Comparison of ENCODE assay signal across 1 cellular context in genomic region chr6:80106418-80107235, GRCh38.
A peak's percentile ranks its signal among the peaks of the same experiment; 100 is the strongest.
TF ChIP-seq lines count a peak whose summit lies in the region.

Gene BCKDHB (plus strand): TSS chr6:80106671. CDS start chr6:80106694, 23 bp downstream.

TF ChIP-seq in HepG2, 621 proteins besides CTCF, POLR2A, EP300 and RAD21 (continued from another document and continues in another):
- peak; percentile 64; the same call in 1 of the 2 replicates for TF ChIP-seq KLF11 (CRISPR knock-in tag; IDR thresholded peaks at IDR 0.05)
- TF ChIP-seq ISL2 (CRISPR knock-in tag; IDR thresholded peaks at IDR 0.05) = peak; percentile 69
- peak; percentile 69 for TF ChIP-seq PHF20 (CRISPR knock-in tag; IDR thresholded peaks at IDR 0.05)
- TF ChIP-seq, protein P1, sequence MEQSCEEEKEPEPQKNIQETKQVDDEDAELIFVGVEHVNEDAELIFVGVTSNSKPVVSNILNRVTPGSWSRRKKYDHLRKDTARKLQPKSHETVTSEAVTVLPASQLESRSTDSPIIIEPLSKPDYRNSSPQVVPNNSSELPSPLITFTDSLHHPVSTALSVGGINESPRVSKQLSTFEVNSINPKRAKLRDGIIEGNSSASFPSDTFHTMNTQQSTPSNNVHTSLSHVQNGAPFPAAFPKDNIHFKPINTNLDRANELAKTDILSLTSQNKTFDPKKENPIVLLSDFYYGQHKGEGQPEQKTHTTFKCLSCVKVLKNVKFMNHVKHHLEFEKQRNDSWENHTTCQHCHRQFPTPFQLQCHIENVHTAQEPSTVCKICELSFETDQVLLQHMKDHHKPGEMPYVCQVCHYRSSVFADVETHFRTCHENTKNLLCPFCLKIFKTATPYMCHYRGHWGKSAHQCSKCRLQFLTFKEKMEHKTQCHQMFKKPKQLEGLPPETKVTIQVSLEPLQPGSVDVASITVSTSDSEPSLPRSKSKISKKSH (CRISPR knock-in tag; IDR thresholded peaks at IDR 0.05; ENCODE audit: borderline replicate concordance) = peak; percentile 78; the same call in 1 of the 2 replicates
- TF ChIP-seq ZNF781 (CRISPR knock-in tag; IDR thresholded peaks at IDR 0.05; ENCODE audit: borderline replicate concordance, not compliant biosample characterization) = peak; percentile 70
- 0 out of 2 replicates have a peak, but pooled peaks have one; percentile 50 for TF ChIP-seq SNAPC2 (CRISPR knock-in tag; IDR thresholded peaks at IDR 0.05)
- TF ChIP-seq POGK (CRISPR knock-in tag; conservative IDR thresholded peaks at IDR 0.05) = peak; percentile 76
- TF ChIP-seq, protein P2, sequence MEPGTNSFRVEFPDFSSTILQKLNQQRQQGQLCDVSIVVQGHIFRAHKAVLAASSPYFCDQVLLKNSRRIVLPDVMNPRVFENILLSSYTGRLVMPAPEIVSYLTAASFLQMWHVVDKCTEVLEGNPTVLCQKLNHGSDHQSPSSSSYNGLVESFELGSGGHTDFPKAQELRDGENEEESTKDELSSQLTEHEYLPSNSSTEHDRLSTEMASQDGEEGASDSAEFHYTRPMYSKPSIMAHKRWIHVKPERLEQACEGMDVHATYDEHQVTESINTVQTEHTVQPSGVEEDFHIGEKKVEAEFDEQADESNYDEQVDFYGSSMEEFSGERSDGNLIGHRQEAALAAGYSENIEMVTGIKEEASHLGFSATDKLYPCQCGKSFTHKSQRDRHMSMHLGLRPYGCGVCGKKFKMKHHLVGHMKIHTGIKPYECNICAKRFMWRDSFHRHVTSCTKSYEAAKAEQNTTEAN (CRISPR knock-in tag; conservative IDR thresholded peaks at IDR 0.05) = 0 out of 2 replicates have a peak, but pooled peaks have one; percentile 46
- peak; percentile 74 for TF ChIP-seq ZNF777 (CRISPR knock-in tag; IDR thresholded peaks at IDR 0.05)
- no peak for TF ChIP-seq AKAP8 (CRISPR knock-in tag; IDR thresholded peaks at IDR 0.05)
- TF ChIP-seq ZNF292 (CRISPR knock-in tag; IDR thresholded peaks at IDR 0.05; ENCODE audit: borderline replicate concordance, low read depth) = no peak
- TF ChIP-seq, protein P3, sequence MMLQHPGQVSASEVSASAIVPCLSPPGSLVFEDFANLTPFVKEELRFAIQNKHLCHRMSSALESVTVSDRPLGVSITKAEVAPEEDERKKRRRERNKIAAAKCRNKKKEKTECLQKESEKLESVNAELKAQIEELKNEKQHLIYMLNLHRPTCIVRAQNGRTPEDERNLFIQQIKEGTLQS (CRISPR knock-in tag; IDR thresholded peaks at IDR 0.05) = no peak
- TF ChIP-seq ZNF784 (CRISPR knock-in tag; IDR thresholded peaks at IDR 0.05; ENCODE audit: borderline replicate concordance) = 0 out of 2 replicates have a peak, but pooled peaks have one; percentile 56
- no peak for TF ChIP-seq ZNF674 (CRISPR knock-in tag; IDR thresholded peaks at IDR 0.05; ENCODE audit: low read depth)
- TF ChIP-seq, protein P4, sequence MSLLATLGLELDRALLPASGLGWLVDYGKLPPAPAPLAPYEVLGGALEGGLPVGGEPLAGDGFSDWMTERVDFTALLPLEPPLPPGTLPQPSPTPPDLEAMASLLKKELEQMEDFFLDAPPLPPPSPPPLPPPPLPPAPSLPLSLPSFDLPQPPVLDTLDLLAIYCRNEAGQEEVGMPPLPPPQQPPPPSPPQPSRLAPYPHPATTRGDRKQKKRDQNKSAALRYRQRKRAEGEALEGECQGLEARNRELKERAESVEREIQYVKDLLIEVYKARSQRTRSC (CRISPR knock-in tag; IDR thresholded peaks at IDR 0.05; ENCODE audit: low read depth) = no peak
- TF ChIP-seq, protein P5, sequence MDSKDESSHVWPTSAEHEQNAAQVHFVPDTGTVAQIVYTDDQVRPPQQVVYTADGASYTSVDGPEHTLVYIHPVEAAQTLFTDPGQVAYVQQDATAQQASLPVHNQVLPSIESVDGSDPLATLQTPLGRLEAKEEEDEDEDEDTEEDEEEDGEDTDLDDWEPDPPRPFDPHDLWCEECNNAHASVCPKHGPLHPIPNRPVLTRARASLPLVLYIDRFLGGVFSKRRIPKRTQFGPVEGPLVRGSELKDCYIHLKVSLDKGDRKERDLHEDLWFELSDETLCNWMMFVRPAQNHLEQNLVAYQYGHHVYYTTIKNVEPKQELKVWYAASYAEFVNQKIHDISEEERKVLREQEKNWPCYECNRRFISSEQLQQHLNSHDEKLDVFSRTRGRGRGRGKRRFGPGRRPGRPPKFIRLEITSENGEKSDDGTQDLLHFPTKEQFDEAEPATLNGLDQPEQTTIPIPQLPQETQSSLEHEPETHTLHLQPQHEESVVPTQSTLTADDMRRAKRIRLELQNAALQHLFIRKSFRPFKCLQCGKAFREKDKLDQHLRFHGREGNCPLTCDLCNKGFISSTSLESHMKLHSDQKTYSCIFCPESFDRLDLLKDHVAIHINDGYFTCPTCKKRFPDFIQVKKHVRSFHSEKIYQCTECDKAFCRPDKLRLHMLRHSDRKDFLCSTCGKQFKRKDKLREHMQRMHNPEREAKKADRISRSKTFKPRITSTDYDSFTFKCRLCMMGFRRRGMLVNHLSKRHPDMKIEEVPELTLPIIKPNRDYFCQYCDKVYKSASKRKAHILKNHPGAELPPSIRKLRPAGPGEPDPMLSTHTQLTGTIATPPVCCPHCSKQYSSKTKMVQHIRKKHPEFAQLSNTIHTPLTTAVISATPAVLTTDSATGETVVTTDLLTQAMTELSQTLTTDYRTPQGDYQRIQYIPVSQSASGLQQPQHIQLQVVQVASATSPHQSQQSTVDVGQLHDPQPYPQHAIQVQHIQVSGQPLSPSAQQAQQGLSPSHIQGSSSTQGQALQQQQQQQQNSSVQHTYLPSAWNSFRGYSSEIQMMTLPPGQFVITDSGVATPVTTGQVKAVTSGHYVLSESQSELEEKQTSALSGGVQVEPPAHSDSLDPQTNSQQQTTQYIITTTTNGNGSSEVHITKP (CRISPR knock-in tag; IDR thresholded peaks at IDR 0.05; ENCODE audit: low read depth) = no peak
- no peak for TF ChIP-seq ZNF34 (CRISPR knock-in tag; IDR thresholded peaks at IDR 0.05; ENCODE audit: borderline replicate concordance)
- no peak for TF ChIP-seq PAWR (CRISPR knock-in tag; IDR thresholded peaks at IDR 0.05; ENCODE audit: borderline replicate concordance)
- TF ChIP-seq ZNF235 (CRISPR knock-in tag; IDR thresholded peaks at IDR 0.05; ENCODE audit: borderline replicate concordance) = peak; percentile 86; the same call in 1 of the 2 replicates
- TF ChIP-seq PRMT3 (CRISPR knock-in tag; IDR thresholded peaks at IDR 0.05; ENCODE audit: borderline replicate concordance, low read depth) = no peak
- no peak for TF ChIP-seq FOXO1 (CRISPR knock-in tag; IDR thresholded peaks at IDR 0.05)
- TF ChIP-seq ZNF652 (CRISPR knock-in tag; IDR thresholded peaks at IDR 0.05; ENCODE audit: borderline replicate concordance, low read depth) = no peak
- TF ChIP-seq ZNF431 (CRISPR knock-in tag; IDR thresholded peaks at IDR 0.05; ENCODE audit: borderline replicate concordance, low read depth) = no peak
- TF ChIP-seq, protein P6, sequence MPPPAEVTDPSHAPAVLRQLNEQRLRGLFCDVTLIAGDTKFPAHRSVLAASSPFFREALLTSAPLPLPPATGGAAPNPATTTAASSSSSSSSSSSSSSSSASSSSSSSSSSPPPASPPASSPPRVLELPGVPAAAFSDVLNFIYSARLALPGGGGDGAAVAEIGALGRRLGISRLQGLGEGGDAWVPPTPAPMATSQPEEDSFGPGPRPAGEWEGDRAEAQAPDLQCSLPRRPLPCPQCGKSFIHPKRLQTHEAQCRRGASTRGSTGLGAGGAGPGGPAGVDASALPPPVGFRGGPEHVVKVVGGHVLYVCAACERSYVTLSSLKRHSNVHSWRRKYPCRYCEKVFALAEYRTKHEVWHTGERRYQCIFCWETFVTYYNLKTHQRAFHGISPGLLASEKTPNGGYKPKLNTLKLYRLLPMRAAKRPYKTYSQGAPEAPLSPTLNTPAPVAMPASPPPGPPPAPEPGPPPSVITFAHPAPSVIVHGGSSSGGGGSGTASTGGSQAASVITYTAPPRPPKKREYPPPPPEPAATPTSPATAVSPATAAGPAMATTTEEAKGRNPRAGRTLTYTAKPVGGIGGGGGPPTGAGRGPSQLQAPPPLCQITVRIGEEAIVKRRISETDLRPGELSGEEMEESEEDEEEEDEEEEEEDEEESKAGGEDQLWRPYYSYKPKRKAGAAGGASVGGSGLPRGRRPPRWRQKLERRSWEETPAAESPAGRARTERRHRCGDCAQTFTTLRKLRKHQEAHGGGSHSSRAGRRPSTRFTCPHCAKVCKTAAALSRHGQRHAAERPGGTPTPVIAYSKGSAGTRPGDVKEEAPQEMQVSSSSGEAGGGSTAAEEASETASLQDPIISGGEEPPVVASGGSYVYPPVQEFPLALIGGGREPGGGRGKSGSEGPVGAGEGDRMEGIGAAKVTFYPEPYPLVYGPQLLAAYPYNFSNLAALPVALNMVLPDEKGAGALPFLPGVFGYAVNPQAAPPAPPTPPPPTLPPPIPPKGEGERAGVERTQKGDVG (CRISPR knock-in tag; IDR thresholded peaks at IDR 0.05; ENCODE audit: borderline replicate concordance) = 0 out of 2 replicates have a peak, but pooled peaks have one; percentile 65
- TF ChIP-seq CHD2 (IDR thresholded peaks at IDR 0.05; ENCODE audit: low read depth, low read length) = no peak
- TF ChIP-seq, protein P7, sequence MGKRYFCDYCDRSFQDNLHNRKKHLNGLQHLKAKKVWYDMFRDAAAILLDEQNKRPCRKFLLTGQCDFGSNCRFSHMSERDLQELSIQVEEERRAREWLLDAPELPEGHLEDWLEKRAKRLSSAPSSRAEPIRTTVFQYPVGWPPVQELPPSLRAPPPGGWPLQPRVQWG (CRISPR knock-in tag; IDR thresholded peaks at IDR 0.05; ENCODE audit: borderline replicate concordance, low read depth) = no peak
- TF ChIP-seq ZNF546 (CRISPR knock-in tag; conservative IDR thresholded peaks at IDR 0.05) = peak; percentile 53; the same call in 1 of the 2 replicates
- TF ChIP-seq SMAD3 (CRISPR knock-in tag; IDR thresholded peaks at IDR 0.05) = no peak
- no peak for TF ChIP-seq PCBP2 (optimal IDR thresholded peaks at IDR 0.05; ENCODE audit: low read depth, low read length, poor library complexity, severe bottlenecking)
- peak; percentile 53; the same call in 1 of the 2 replicates for TF ChIP-seq KAT7 (CRISPR knock-in tag; IDR thresholded peaks at IDR 0.05; ENCODE audit: borderline replicate concordance)
- TF ChIP-seq ZNF263 (CRISPR knock-in tag; IDR thresholded peaks at IDR 0.05) = peak; percentile 78
- no peak for TF ChIP-seq ZNF205 (CRISPR knock-in tag; IDR thresholded peaks at IDR 0.05)
- TF ChIP-seq CREB3 (CRISPR knock-in tag; IDR thresholded peaks at IDR 0.05) = 0 out of 2 replicates have a peak, but pooled peaks have one; percentile 75
- TF ChIP-seq RBM39 (IDR thresholded peaks at IDR 0.05; ENCODE audit: low read depth, low read length, poor library complexity, severe bottlenecking) = peak; percentile 93
- TF ChIP-seq, protein P8, sequence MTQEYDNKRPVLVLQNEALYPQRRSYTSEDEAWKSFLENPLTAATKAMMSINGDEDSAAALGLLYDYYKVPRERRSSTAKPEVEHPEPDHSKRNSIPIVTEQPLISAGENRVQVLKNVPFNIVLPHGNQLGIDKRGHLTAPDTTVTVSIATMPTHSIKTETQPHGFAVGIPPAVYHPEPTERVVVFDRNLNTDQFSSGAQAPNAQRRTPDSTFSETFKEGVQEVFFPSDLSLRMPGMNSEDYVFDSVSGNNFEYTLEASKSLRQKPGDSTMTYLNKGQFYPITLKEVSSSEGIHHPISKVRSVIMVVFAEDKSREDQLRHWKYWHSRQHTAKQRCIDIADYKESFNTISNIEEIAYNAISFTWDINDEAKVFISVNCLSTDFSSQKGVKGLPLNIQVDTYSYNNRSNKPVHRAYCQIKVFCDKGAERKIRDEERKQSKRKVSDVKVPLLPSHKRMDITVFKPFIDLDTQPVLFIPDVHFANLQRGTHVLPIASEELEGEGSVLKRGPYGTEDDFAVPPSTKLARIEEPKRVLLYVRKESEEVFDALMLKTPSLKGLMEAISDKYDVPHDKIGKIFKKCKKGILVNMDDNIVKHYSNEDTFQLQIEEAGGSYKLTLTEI (CRISPR knock-in tag; conservative IDR thresholded peaks at IDR 0.05) = no peak
- no peak for TF ChIP-seq CBX5 (CRISPR knock-in tag; IDR thresholded peaks at IDR 0.05; ENCODE audit: borderline replicate concordance)
- TF ChIP-seq ZNF83 (CRISPR knock-in tag; IDR thresholded peaks at IDR 0.05; ENCODE audit: borderline replicate concordance) = no peak
- no peak for TF ChIP-seq MTF1 (CRISPR knock-in tag; IDR thresholded peaks at IDR 0.05)
- peak; percentile 93 for TF ChIP-seq PHF8 (CRISPR knock-in tag; IDR thresholded peaks at IDR 0.05)
- TF ChIP-seq HOXA9 (CRISPR knock-in tag; IDR thresholded peaks at IDR 0.05; ENCODE audit: borderline replicate concordance) = no peak
- TF ChIP-seq, protein P9, sequence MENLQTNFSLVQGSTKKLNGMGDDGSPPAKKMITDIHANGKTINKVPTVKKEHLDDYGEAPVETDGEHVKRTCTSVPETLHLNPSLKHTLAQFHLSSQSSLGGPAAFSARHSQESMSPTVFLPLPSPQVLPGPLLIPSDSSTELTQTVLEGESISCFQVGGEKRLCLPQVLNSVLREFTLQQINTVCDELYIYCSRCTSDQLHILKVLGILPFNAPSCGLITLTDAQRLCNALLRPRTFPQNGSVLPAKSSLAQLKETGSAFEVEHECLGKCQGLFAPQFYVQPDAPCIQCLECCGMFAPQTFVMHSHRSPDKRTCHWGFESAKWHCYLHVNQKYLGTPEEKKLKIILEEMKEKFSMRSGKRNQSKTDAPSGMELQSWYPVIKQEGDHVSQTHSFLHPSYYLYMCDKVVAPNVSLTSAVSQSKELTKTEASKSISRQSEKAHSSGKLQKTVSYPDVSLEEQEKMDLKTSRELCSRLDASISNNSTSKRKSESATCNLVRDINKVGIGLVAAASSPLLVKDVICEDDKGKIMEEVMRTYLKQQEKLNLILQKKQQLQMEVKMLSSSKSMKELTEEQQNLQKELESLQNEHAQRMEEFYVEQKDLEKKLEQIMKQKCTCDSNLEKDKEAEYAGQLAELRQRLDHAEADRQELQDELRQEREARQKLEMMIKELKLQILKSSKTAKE (CRISPR knock-in tag; IDR thresholded peaks at IDR 0.05; ENCODE audit: borderline replicate concordance) = no peak
- TF ChIP-seq ARNT2 (CRISPR knock-in tag; IDR thresholded peaks at IDR 0.05; ENCODE audit: low read depth) = peak; percentile 55; the same call in 1 of the 2 replicates
